24 cellular contexts compared by ENCODE assay signal in the genomic region with DNA sequence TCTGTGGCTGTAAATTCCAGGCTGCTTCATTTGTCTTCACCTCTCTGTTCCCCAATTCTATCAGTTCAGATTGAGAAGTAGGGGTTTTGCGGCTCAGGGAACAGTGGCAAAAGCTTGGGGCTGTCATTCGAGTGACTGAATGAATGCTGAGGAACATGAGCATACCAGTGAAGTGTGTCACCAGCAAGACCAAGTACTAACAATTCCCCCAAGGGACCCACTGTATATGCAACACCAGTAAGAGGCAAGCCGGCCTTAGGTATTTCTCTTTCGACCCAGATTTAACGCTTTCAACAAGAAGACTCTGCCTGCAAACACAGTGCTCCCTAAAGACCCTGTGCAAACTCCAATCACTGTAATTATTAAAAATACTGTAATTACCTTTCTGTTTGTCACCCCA.
"Had no signal": no experiment of that assay in that cellular context is flagged by ENCODE, and none has a peak within 500 bp of the region (broad histone marks: within the 10 kb centered on the region; RNA-seq: fewer than 3 reads in every experiment).

No MANE protein-coding gene starts in this region.

- H3K4me3 Mint-ChIP-seq: activated CD4-positive, alpha-beta T cell treated with anti-CD3 and anti-CD28 coated beads, Interleukin-2, amount 10 ng/mL, durations not matched to agents 7 days and 5 days; activated naive CD4-positive, alpha-beta T cell treated with anti-CD3 and anti-CD28 coated beads, Interleukin-2, amount 10 ng/mL, durations not matched to agents 7 days and 5 days; activated naive CD8-positive, alpha-beta T cell treated with anti-CD3 and anti-CD28 coated beads, Interleukin-2, amount 50 U/mL, for 24 hours; mesothelial cell of epicardium; natural killer cell treated with Interleukin-12 subunit alpha and Interleukin-12 subunit beta and Interleukin-15 and Interleukin-18, amount 100 ng/mL, for 72 hours had no signal

- H3K36me3 ChIP-seq: lower lobe of right lung, neutrophil had no signal

- ATAC-seq: activated CD4-positive, CD25-positive, alpha-beta regulatory T cell treated with anti-CD3 and anti-CD28 coated beads, Interleukin-2, amount 50 U/mL, for 24 hours; activated naive CD8-positive, alpha-beta T cell treated with anti-CD3 and anti-CD28 coated beads, Interleukin-2, amount 50 U/mL, for 24 hours; left colon; lower lobe of right lung; natural killer cell treated with Interleukin-12 subunit alpha and Interleukin-12 subunit beta and Interleukin-15 and Interleukin-18, amount 100 ng/mL, for 72 hours; stimulated activated naive CD8-positive, alpha-beta T cell treated with anti-CD3 and anti-CD28 coated beads, Interleukin-15, Interleukin-2, amounts not matched to agents 100 U/mL and 50 U/mL, for 24 hours had no signal

- H3K36me3 Mint-ChIP-seq: natural killer cell treated with Interleukin-12 subunit alpha and Interleukin-12 subunit beta and Interleukin-15 and Interleukin-18, amount 100 ng/mL, for 72 hours had no signal

- H3K9me3 Mint-ChIP-seq: natural killer cell treated with Interleukin-12 subunit alpha and Interleukin-12 subunit beta and Interleukin-15 and Interleukin-18, amount 100 ng/mL, for 72 hours had no signal

- H3K4me3 ChIP-seq: esophagus muscularis mucosa, lower lobe of right lung, tibial nerve had no signal

- H3K27me3 Mint-ChIP-seq: activated CD4-positive, alpha-beta T cell treated with anti-CD3 and anti-CD28 coated beads, Interleukin-2, amount 10 ng/mL, durations not matched to agents 7 days and 5 days; activated naive CD4-positive, alpha-beta T cell treated with anti-CD3 and anti-CD28 coated beads, Interleukin-2, amount 10 ng/mL, durations not matched to agents 7 days and 5 days; activated naive CD8-positive, alpha-beta T cell treated with anti-CD3 and anti-CD28 coated beads, Interleukin-2, amount 50 U/mL, for 24 hours; natural killer cell treated with Interleukin-12 subunit alpha and Interleukin-12 subunit beta and Interleukin-15 and Interleukin-18, amount 100 ng/mL, for 72 hours had no signal

- H3K27ac Mint-ChIP-seq: activated CD4-positive, alpha-beta T cell treated with anti-CD3 and anti-CD28 coated beads, Interleukin-2, amount 10 ng/mL, durations not matched to agents 7 days and 5 days; activated naive CD4-positive, alpha-beta T cell treated with anti-CD3 and anti-CD28 coated beads, Interleukin-2, amount 10 ng/mL, durations not matched to agents 7 days and 5 days; activated naive CD8-positive, alpha-beta T cell treated with anti-CD3 and anti-CD28 coated beads, Interleukin-2, amount 50 U/mL, for 24 hours; mesothelial cell of epicardium; natural killer cell treated with Interleukin-12 subunit alpha and Interleukin-12 subunit beta and Interleukin-15 and Interleukin-18, amount 100 ng/mL, for 72 hours had no signal

- DNase-seq: activated CD4-positive, alpha-beta T cell treated with anti-CD3 and anti-CD28 coated beads, Interleukin-2, amount 10 ng/mL, durations not matched to agents 7 days and 5 days; activated CD8-positive, alpha-beta memory T cell treated with anti-CD3 and anti-CD28 coated beads, Interleukin-2, amount 50 U/mL, for 48 hours; activated effector memory CD4-positive, alpha-beta T cell treated with Interleukin-2 at 50 U/mL for 16 hours; activated naive CD4-positive, alpha-beta T cell treated with anti-CD3 and anti-CD28 coated beads, Interleukin-2, amount 10 ng/mL, durations not matched to agents 7 days and 5 days; activated naive CD8-positive, alpha-beta T cell treated with anti-CD3 and anti-CD28 coated beads, Interleukin-2, amount 50 U/mL, for 24 hours; activated T-cell treated with anti-CD3 and anti-CD28 coated beads, Interleukin-2, amount 50 U/mL, for 48 hours; aorta; cortex of kidney; foreskin melanocyte; glutamatergic neuron; hypothalamus; islet precursor cell; left colon; lower lobe of right lung; stimulated activated CD4-positive, alpha-beta T cell treated with anti-CD3 and anti-CD28 coated beads, Interleukin-12 subunit alpha, Interleukin-12 subunit beta, amount 100 ng/mL, for 4 hours; stimulated activated CD4-positive, alpha-beta T cell treated with anti-CD3 and anti-CD28 coated beads, Interleukin-2, amount 100 ng/mL, for 24 hours; stimulated activated naive CD8-positive, alpha-beta T cell treated with anti-CD3 and anti-CD28 coated beads, Interleukin-15, Interleukin-2, amounts not matched to agents 100 U/mL and 50 U/mL, for 24 hours; substantia nigra had no signal

- H3K27ac ChIP-seq: esophagus muscularis mucosa, lower lobe of right lung, neutrophil, tibial nerve had no signal

- H3K27me3 ChIP-seq: esophagus muscularis mucosa, neutrophil, tibial nerve had no signal

- H3K4me1 Mint-ChIP-seq: activated naive CD8-positive, alpha-beta T cell treated with anti-CD3 and anti-CD28 coated beads, Interleukin-2, amount 50 U/mL, for 24 hours; mesothelial cell of epicardium had no signal
